ENCODE assay signal across 9 cellular contexts in genomic region chr5:96067902-96068614, GRCh38.
DNase-seq lines count a peak whose midpoint lies in the region; ATAC-seq and TF ChIP-seq lines count a peak whose summit lies in the region.
"Had no signal": no experiment of that assay in that cellular context is flagged by ENCODE, and none has a peak within 500 bp of the region (broad histone marks: within the 10 kb centered on the region; RNA-seq: fewer than 3 reads in every experiment).

No MANE protein-coding gene starts in this region.

- H3K9me3 ChIP-seq in Karpas-422 (ENCODE audit: low read length), result no peaks in the 10 kb centered on the region

- H3K36me3 ChIP-seq in Karpas-422 (ENCODE audit: insufficient read depth, low read length), result no peaks in the 10 kb centered on the region

- peaks cover 8% of the 10 kb centered on the region for H3K36me3 Mint-ChIP-seq in activated T-helper 2 cell treated with anti-CD3 and anti-CD28 coated beads, Interferon-gamma antibody, Interleukin-2, Interleukin-4, amounts not matched to agents 10 μg/mL and 5 μg/mL and 100 μg/mL, durations not matched to agents 14 hours and 24 hours and 36 hours (ENCODE audit: low read depth)

- peaks cover 74% of the 10 kb centered on the region for H3K4me1 Mint-ChIP-seq in activated T-helper 2 cell treated with anti-CD3 and anti-CD28 coated beads, Interferon-gamma antibody, Interleukin-2, Interleukin-4, amounts not matched to agents 10 μg/mL and 5 μg/mL and 100 μg/mL, durations not matched to agents 14 hours and 24 hours and 36 hours (ENCODE audit: low read depth)

- no peaks in the 10 kb centered on the region for H3K27me3 ChIP-seq in Karpas-422 (ENCODE audit: low read length)

- H3K4me3 ChIP-seq in AG10803 (ENCODE audit: low read length) (no peak overlapping the region), Karpas-422 (ENCODE audit: low read length) (no peak overlapping the region)

- no peaks in the 10 kb centered on the region for H3K4me1 ChIP-seq in Karpas-422 (ENCODE audit: low read length)

- H3K9ac ChIP-seq in Karpas-422 (ENCODE audit: low read length), result no peak overlapping the region

- H4K20me1 ChIP-seq in Karpas-422 (ENCODE audit: insufficient read depth, low read depth, low read length), result no peaks in the 10 kb centered on the region

- TF ChIP-seq CTCF in AG10803 (conservative IDR thresholded peaks at IDR 0.05; ENCODE audit: low read length), result no peak

- H3K4me3 Mint-ChIP-seq in activated T-helper 2 cell treated with anti-CD3 and anti-CD28 coated beads, Interferon-gamma antibody, Interleukin-2, Interleukin-4, amounts not matched to agents 10 μg/mL and 5 μg/mL and 100 μg/mL, durations not matched to agents 14 hours and 24 hours and 36 hours (ENCODE audit: low read depth), result peak overlapping the region; percentile 19

- no peaks in the 10 kb centered on the region for H3K9me2 ChIP-seq in Karpas-422 (replicated peaks; ENCODE audit: insufficient read depth, low read length)

- no peak overlapping the region for H2AFZ ChIP-seq in Karpas-422 (ENCODE audit: low read length)

- intact Hi-C loops in activated T-helper 2 cell treated with anti-CD3 and anti-CD28 coated beads, Interferon-gamma antibody, Interleukin-2, Interleukin-4, amounts not matched to agents 10 μg/mL and 5 μg/mL and 100 μg/mL, durations not matched to agents 14 hours and 24 hours and 36 hours (cut with micrococcal nuclease), result loop anchor here (1.0 to 10.0 kb wide), 5 partner anchors 11 to 467 kb away; partner anchors contain the start of gene RFESD

- DNase-seq in AG10803 (ENCODE audit: low read depth) (peak; percentile 90), HK-2 (ENCODE audit: unreplicated experiment) (peak; percentile 61), left lobe of liver (ENCODE audit: low spot score) (no peak), NCI-H82 (lab: John Stamatoyannopoulos, UW) (no peak), NCI-H1694 treated with DMSO at 0.1 percent for 48 hours (lab: John Stamatoyannopoulos, UW) (no peak), Karpas-422 (no peak)
- DNase-seq in activated T-helper 2 cell treated with anti-CD3 and anti-CD28 coated beads, Interferon-gamma antibody, Interleukin-2, Interleukin-4, amounts not matched to agents 10 μg/mL and 5 μg/mL and 100 μg/mL, durations not matched to agents 14 hours and 24 hours and 36 hours (ENCODE audit: low spot score), result no peak
- DNase-seq: stimulated activated naive CD4-positive, alpha-beta T cell had no signal

- ATAC-seq in left lobe of liver, result peak; percentile 16
- no peak for ATAC-seq in HG02938 (IDR thresholded peaks at IDR 0.05; ENCODE audit: unreplicated experiment)

- H3K79me2 ChIP-seq in Karpas-422 (ENCODE audit: low read length), result no peaks in the 10 kb centered on the region

- no peaks in the 10 kb centered on the region for H3K27me3 Mint-ChIP-seq in activated T-helper 2 cell treated with anti-CD3 and anti-CD28 coated beads, Interferon-gamma antibody, Interleukin-2, Interleukin-4, amounts not matched to agents 10 μg/mL and 5 μg/mL and 100 μg/mL, durations not matched to agents 14 hours and 24 hours and 36 hours (ENCODE audit: low read depth)

- H3K27ac ChIP-seq in Karpas-422 (ENCODE audit: low read length), result no peak overlapping the region

- no peaks in the 10 kb centered on the region for H3K9me3 Mint-ChIP-seq in activated T-helper 2 cell treated with anti-CD3 and anti-CD28 coated beads, Interferon-gamma antibody, Interleukin-2, Interleukin-4, amounts not matched to agents 10 μg/mL and 5 μg/mL and 100 μg/mL, durations not matched to agents 14 hours and 24 hours and 36 hours

- H3K27ac Mint-ChIP-seq in activated T-helper 2 cell treated with anti-CD3 and anti-CD28 coated beads, Interferon-gamma antibody, Interleukin-2, Interleukin-4, amounts not matched to agents 10 μg/mL and 5 μg/mL and 100 μg/mL, durations not matched to agents 14 hours and 24 hours and 36 hours, result peak overlapping the region; percentile 91

- H3K4me2 ChIP-seq in Karpas-422 (ENCODE audit: low read depth, low read length, poor library complexity, severe bottlenecking), result no peak overlapping the region

Comparison
In these comparisons a context has a peak if more than half of its experiments do, and no peak if none do; other contexts are left out.
1. DNase-seq: peak in AG10803 (single experiment) and HK-2 (single experiment); none in activated T-helper 2 cell treated with anti-CD3 and anti-CD28 coated beads, Interferon-gamma antibody, Interleukin-2, Interleukin-4, amounts not matched to agents 10 μg/mL and 5 μg/mL and 100 μg/mL, durations not matched to agents 14 hours and 24 hours and 36 hours (single experiment), left lobe of liver (single experiment), NCI-H82 (single experiment), NCI-H1694 treated with DMSO at 0.1 percent for 48 hours (single experiment) and Karpas-422 (single experiment).